11 cellular contexts compared by ENCODE assay signal in the genomic region with DNA sequence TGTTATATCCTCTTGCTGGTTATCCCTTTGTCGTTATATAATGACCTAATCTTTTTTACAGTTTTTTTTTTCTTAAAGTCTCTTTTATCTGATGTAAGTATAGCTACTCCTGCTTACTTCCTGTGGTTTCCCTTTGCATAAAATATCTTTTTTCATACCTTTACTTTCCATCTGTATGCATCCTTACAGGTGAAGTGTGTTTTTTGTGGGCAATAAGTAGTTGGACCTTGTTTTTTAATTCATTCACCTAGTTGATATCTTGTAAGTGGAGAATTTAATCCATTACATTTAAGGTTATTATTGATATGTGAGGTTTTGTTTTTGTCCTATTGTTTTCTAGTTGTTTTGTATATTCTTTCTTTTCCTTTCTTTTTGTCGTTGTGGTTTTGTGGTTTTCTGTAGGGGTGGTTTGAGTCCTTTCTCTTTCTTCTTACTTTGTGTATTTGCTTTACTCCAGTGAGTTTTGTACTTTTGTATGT.
A peak's percentile ranks its signal among the peaks of the same experiment; 100 is the strongest.
DNase-seq lines count a peak whose midpoint lies in the region; ATAC-seq and TF ChIP-seq lines count a peak whose summit lies in the region.
"Had no signal": no experiment of that assay in that cellular context is flagged by ENCODE, and none has a peak within 500 bp of the region (broad histone marks: within the 10 kb centered on the region; RNA-seq: fewer than 3 reads in every experiment).

No MANE protein-coding gene starts in this region.

- H3K36me3 ChIP-seq in neutrophil, result no peaks in the 10 kb centered on the region
- H3K36me3 ChIP-seq in left lung, result peaks cover 0 to 10% of the 10 kb centered on the region in 2 donors
- H3K36me3 ChIP-seq in adrenal gland (replicated peaks in 1 of 2), result no peaks in the 10 kb centered on the region

- no peak overlapping the region for H3K4me3 ChIP-seq in neutrophil (ENCODE audit: low read depth in 1 of 2, low read length in 1 of 2)
- H3K4me3 ChIP-seq in left lung, result no peak overlapping the region
- no peak overlapping the region for H3K4me3 ChIP-seq in adrenal gland
- H3K4me3 ChIP-seq: psoas muscle had no signal

- H3K27me3 Mint-ChIP-seq in activated CD8-positive, alpha-beta memory T cell treated with anti-CD3 and anti-CD28 coated beads, Interleukin-2, amount 10 ng/mL, durations not matched to agents 7 days and 5 days, result no peaks in the 10 kb centered on the region

- ATAC-seq in activated CD8-positive, alpha-beta memory T cell treated with anti-CD3 and anti-CD28 coated beads, Interleukin-2, amount 10 ng/mL, durations not matched to agents 7 days and 5 days, result peak; percentile 42
- ATAC-seq in HG02678 (IDR thresholded peaks at IDR 0.05; ENCODE audit: unreplicated experiment), result peak; percentile 69
- no peak for ATAC-seq in left lung
- ATAC-seq: psoas muscle had no signal

- CTCF ChIA-PET in activated CD8-positive, alpha-beta memory T cell treated with anti-CD3 and anti-CD28 coated beads, Interleukin-2, amount 10 ng/mL, durations not matched to agents 7 days and 5 days (lab: Charles Lee), result no interaction called here

- TF ChIP-seq CTCF in neutrophil (IDR thresholded peaks at IDR 0.05) (no peak), left lung (IDR thresholded peaks at IDR 0.05) (no peak), adrenal gland (IDR thresholded peaks at IDR 0.05) (no peak)

- DNase-seq in activated CD8-positive, alpha-beta memory T cell treated with anti-CD3 and anti-CD28 coated beads, Interleukin-2, amount 10 ng/mL, durations not matched to agents 7 days and 5 days, result no peak
- DNase-seq in activated CD8-positive, alpha-beta memory T cell treated with anti-CD3 and anti-CD28 coated beads for 24 hours, result no peak
- peak; percentile 6 for DNase-seq in MV-4-11 (lab: John Stamatoyannopoulos, UW)
- no peak for DNase-seq in cerebellum (ENCODE audit: low spot score)
- DNase-seq in left lung, result no peak
- no peak for DNase-seq in adrenal gland
- DNase-seq: ACHN, NCI-H2029 treated with DMSO at 0.1 percent for 48 hours, psoas muscle had no signal

- intact Hi-C loops in left lung (cut with DNase I) (no loop called here), adrenal gland (cut with DNase I) (no loop called here)

- H3K4me1 Mint-ChIP-seq in activated CD8-positive, alpha-beta memory T cell treated with anti-CD3 and anti-CD28 coated beads, Interleukin-2, amount 10 ng/mL, durations not matched to agents 7 days and 5 days, result peaks cover 14% of the 10 kb centered on the region

- H3K27ac Mint-ChIP-seq in activated CD8-positive, alpha-beta memory T cell treated with anti-CD3 and anti-CD28 coated beads, Interleukin-2, amount 10 ng/mL, durations not matched to agents 7 days and 5 days, result peak overlapping the region; percentile 49

- peak overlapping the region; percentile 11 for H3K27ac ChIP-seq in neutrophil
- H3K27ac ChIP-seq in left lung, result no peak overlapping the region
- H3K27ac ChIP-seq in adrenal gland, result no peak overlapping the region
- H3K27ac ChIP-seq: psoas muscle had no signal

- no peaks in the 10 kb centered on the region for H3K27me3 ChIP-seq in neutrophil
- H3K27me3 ChIP-seq in left lung, result no peaks in the 10 kb centered on the region
- no peaks in the 10 kb centered on the region for H3K27me3 ChIP-seq in adrenal gland

- peaks cover 50% of the 10 kb centered on the region for H3K36me3 Mint-ChIP-seq in activated CD8-positive, alpha-beta memory T cell treated with anti-CD3 and anti-CD28 coated beads, Interleukin-2, amount 10 ng/mL, durations not matched to agents 7 days and 5 days

- TF ChIP-seq POLR2A in adrenal gland (IDR thresholded peaks at IDR 0.05), result no peak

- no peaks in the 10 kb centered on the region for H3K9me3 ChIP-seq in neutrophil
- H3K9me3 ChIP-seq in left lung, result peaks cover 0 to 27% of the 10 kb centered on the region in 2 donors
- H3K9me3 ChIP-seq in adrenal gland (replicated peaks in 1 of 3), result peaks cover 0 to 13% (median 0%) of the 10 kb centered on the region in 3 donors

- peaks cover 17% of the 10 kb centered on the region for H3K9me3 Mint-ChIP-seq in activated CD8-positive, alpha-beta memory T cell treated with anti-CD3 and anti-CD28 coated beads, Interleukin-2, amount 10 ng/mL, durations not matched to agents 7 days and 5 days (ENCODE audit: low read depth)

- 69 to 82% (median 77%) methylated on average over 2 of the region's 2 CpGs for WGBS in adrenal gland, 4 donors

- peak overlapping the region; percentile 21 for H3K4me3 Mint-ChIP-seq in activated CD8-positive, alpha-beta memory T cell treated with anti-CD3 and anti-CD28 coated beads, Interleukin-2, amount 10 ng/mL, durations not matched to agents 7 days and 5 days

- peaks cover 0 to 5% of the 10 kb centered on the region in 2 experiments for H3K4me1 ChIP-seq in neutrophil (ENCODE audit: control insufficient read depth in 1 of 2, insufficient read depth in 1 of 2, low read depth in 1 of 2, low read length in 1 of 2)
- peaks cover 0 to 8% of the 10 kb centered on the region in 2 donors for H3K4me1 ChIP-seq in left lung
- no peaks in the 10 kb centered on the region for H3K4me1 ChIP-seq in adrenal gland (replicated peaks in 1 of 2)
- H3K4me1 ChIP-seq: psoas muscle had no signal
